In the genomic region with DNA sequence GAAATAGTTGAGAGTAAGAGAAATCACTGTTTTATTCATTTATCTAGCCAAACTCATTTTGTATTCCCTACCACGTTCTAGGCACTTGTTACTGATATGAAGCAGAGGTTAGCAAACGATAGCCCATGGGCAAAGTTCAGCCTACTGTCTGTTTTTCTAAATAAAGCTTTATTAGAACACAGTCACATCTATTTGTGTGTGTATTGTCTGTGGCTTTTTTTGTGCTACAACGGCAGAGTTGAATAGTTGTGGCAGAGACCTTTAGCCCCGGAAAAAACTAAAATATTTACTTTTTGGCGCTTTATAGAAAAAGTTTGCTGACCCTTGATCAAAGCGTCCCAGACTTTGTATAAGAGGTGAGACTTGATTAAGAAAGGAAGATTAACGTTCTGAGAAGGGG, we compare ENCODE assay signal across 7 cellular contexts.
"Had no signal": no experiment of that assay in that cellular context is flagged by ENCODE, and none has a peak within 500 bp of the region (broad histone marks: within the 10 kb centered on the region; RNA-seq: fewer than 3 reads in every experiment).

No MANE protein-coding gene starts in this region.

- FAIRE-seq: G401.6, GM12891, GM12892, GM18507, GM19239 had no signal

- DNase-seq: GDM1, GF-D8 had no signal
